22 cellular contexts compared by ENCODE assay signal in genomic region chr10:102285134-102285533, GRCh38. TPM values are rescaled to one million over a fixed set of nuclear protein-coding genes. Genes with fewer than 3 reads are reported as not detected.
"Had no signal": no experiment of that assay in that cellular context is flagged by ENCODE, and none has a peak within 500 bp of the region (broad histone marks: within the 10 kb centered on the region; RNA-seq: fewer than 3 reads in every experiment).

No MANE protein-coding gene starts in this region.

- H3K9me3 Mint-ChIP-seq: activated T-cell treated with anti-CD3 and anti-CD28 coated beads, Interleukin-2, amount 50 U/mL, for 4 hours; dendritic cell treated with granulocyte-macrophage colony-stimulating factor and Interleukin-4, amounts not matched to agents 40 ng/mL and 50 ng/mL, for 4 days; natural killer cell; type B pancreatic cell had no signal

- DNase-seq: activated T-cell treated with anti-CD3 and anti-CD28 coated beads, Interleukin-2, amount 50 U/mL, for 4 hours; effector memory CD4-positive, alpha-beta T cell; glutamatergic neuron; hypothalamus; kidney glomerular epithelial cell; mesendoderm; natural killer cell; retina; SHP77 treated with DMSO at 0.1 percent for 48 hours; stimulated activated CD4-positive, alpha-beta T cell treated with anti-CD3 and anti-CD28 coated beads, Interleukin-2, amount 100 ng/mL, for 48 hours; stimulated activated naive CD4-positive, alpha-beta T cell treated with Interleukin-2 at 50 U/mL for 16 hours; WERI-Rb-1 had no signal

- H3K36me3 Mint-ChIP-seq: natural killer cell had no signal

- H3K4me3 Mint-ChIP-seq: activated T-cell treated with anti-CD3 and anti-CD28 coated beads, Interleukin-2, amount 50 U/mL, for 4 hours; dendritic cell treated with granulocyte-macrophage colony-stimulating factor and Interleukin-4, amounts not matched to agents 40 ng/mL and 50 ng/mL, for 4 days; natural killer cell; type B pancreatic cell had no signal

- H3K4me3 ChIP-seq: ascending aorta, breast epithelium had no signal

- H3K9me3 ChIP-seq: ascending aorta, breast epithelium, neutrophil had no signal

- ATAC-seq: natural killer cell, SK-N-SH treated with all-trans-retinoic acid at 6 μM for 48 hours had no signal

- H3K27ac ChIP-seq: ascending aorta, breast epithelium, neutrophil, WERI-Rb-1 had no signal

- H3K36me3 ChIP-seq: ascending aorta, breast epithelium had no signal

- H3K27me3 ChIP-seq: ascending aorta, breast epithelium, neutrophil had no signal

- H3K27me3 Mint-ChIP-seq: dendritic cell treated with granulocyte-macrophage colony-stimulating factor and Interleukin-4, amounts not matched to agents 40 ng/mL and 50 ng/mL, for 4 days; type B pancreatic cell had no signal

- H3K27ac Mint-ChIP-seq: dendritic cell treated with granulocyte-macrophage colony-stimulating factor and Interleukin-4, amounts not matched to agents 40 ng/mL and 50 ng/mL, for 4 days; natural killer cell had no signal

RNA-seq across cellular contexts. Expression of gene PITX3, which starts 43.8 kb away (rescaled TPM):
- total RNA-seq: ascending aorta, breast epithelium, cerebellum, liver, natural killer cell, temporal lobe had no signal
- polyA plus RNA-seq: esophagus, liver had no signal

RNA-seq across cellular contexts. Expression of gene ELOVL3, which starts 59.0 kb away (rescaled TPM):
- total RNA-seq: activated T-cell treated with anti-CD3 and anti-CD28 coated beads, Interleukin-2, amount 50 U/mL, for 4 hours; ascending aorta; natural killer cell; temporal lobe had no signal
- polyA plus RNA-seq: liver had no signal
